ENCODE assay signal across 9 cellular contexts in the genomic region with DNA sequence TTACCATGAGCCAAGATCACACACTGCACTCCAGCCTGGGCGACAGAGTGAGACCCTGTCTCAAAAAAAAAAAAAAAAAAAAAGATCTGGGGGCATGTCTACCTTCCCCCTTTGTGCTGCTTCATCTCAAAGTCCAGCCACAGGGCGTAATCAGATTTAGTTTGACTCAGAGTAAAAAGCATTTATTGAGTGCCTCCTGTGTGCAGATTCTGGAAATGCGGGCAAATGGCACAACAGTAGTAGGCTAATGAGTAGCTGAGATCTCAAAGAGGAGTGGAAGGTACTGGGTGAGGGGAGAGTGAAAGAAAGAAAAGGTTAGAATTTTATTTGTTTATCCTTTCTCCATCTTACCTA. TPM values are rescaled to one million over a fixed set of nuclear protein-coding genes. Genes with fewer than 3 reads are reported as not detected.
DNase-seq lines count a peak whose midpoint lies in the region; ATAC-seq lines count a peak whose summit lies in the region.
"Had no signal": no experiment of that assay in that cellular context is flagged by ENCODE, and none has a peak within 500 bp of the region (broad histone marks: within the 10 kb centered on the region; RNA-seq: fewer than 3 reads in every experiment).

No MANE protein-coding gene starts in this region.

- intact Hi-C loops in activated T-helper 2 cell treated with anti-CD3 and anti-CD28 coated beads, Interferon-gamma antibody, Interleukin-2, Interleukin-4, amounts not matched to agents 10 μg/mL and 5 μg/mL and 100 μg/mL, durations not matched to agents 14 hours and 24 hours and 36 hours (cut with micrococcal nuclease): loop anchor here (1.0 to 10.0 kb wide), 3 partner anchors 31 to 175 kb away; partner anchors contain the start of genes CASC3, CDC6 and THRA

- DNase-seq in activated CD8-positive, alpha-beta memory T cell treated with anti-CD3 and anti-CD28 coated beads, Interleukin-2, amount 50 U/mL, for 4 hours: peak; percentile 17
- DNase-seq in activated CD8-positive, alpha-beta memory T cell treated with anti-CD3 and anti-CD28 coated beads, Interleukin-2, amount 50 U/mL, for 48 hours: no peak
- DNase-seq in activated naive CD8-positive, alpha-beta T cell treated with anti-CD3 and anti-CD28 coated beads, Interleukin-2, amount 50 U/mL, for 24 hours: no peak
- no peak for DNase-seq in immature natural killer cell
- DNase-seq in NCI-H1092 treated with DMSO at 0.1 percent for 48 hours (lab: John Stamatoyannopoulos, UW): no peak
- no peak for DNase-seq in activated T-helper 2 cell treated with anti-CD3 and anti-CD28 coated beads, Interferon-gamma antibody, Interleukin-2, Interleukin-4, amounts not matched to agents 10 μg/mL and 5 μg/mL and 100 μg/mL, durations not matched to agents 14 hours and 24 hours and 36 hours (ENCODE audit: low spot score)
- DNase-seq: occipital lobe had no signal

- H3K36me3 Mint-ChIP-seq in activated naive CD8-positive, alpha-beta T cell treated with anti-CD3 and anti-CD28 coated beads, Interleukin-2, amount 50 U/mL, for 24 hours (ENCODE audit: low read depth): no peaks in the 10 kb centered on the region
- no peaks in the 10 kb centered on the region for H3K36me3 Mint-ChIP-seq in immature natural killer cell
- no peaks in the 10 kb centered on the region for H3K36me3 Mint-ChIP-seq in activated T-helper 2 cell treated with anti-CD3 and anti-CD28 coated beads, Interferon-gamma antibody, Interleukin-2, Interleukin-4, amounts not matched to agents 10 μg/mL and 5 μg/mL and 100 μg/mL, durations not matched to agents 14 hours and 24 hours and 36 hours (ENCODE audit: low read depth)

- ATAC-seq in activated naive CD8-positive, alpha-beta T cell treated with anti-CD3 and anti-CD28 coated beads, Interleukin-2, amount 50 U/mL, for 24 hours: no peak
- no peak for ATAC-seq in HG03521 (IDR thresholded peaks at IDR 0.05; ENCODE audit: unreplicated experiment)

- H3K27ac Mint-ChIP-seq in activated naive CD8-positive, alpha-beta T cell treated with anti-CD3 and anti-CD28 coated beads, Interleukin-2, amount 50 U/mL, for 24 hours: peak overlapping the region; percentile 26
- H3K27ac Mint-ChIP-seq in immature natural killer cell: peak overlapping the region; percentile 65 to 99 (median 94)
- no peak overlapping the region for H3K27ac Mint-ChIP-seq in activated T-helper 2 cell treated with anti-CD3 and anti-CD28 coated beads, Interferon-gamma antibody, Interleukin-2, Interleukin-4, amounts not matched to agents 10 μg/mL and 5 μg/mL and 100 μg/mL, durations not matched to agents 14 hours and 24 hours and 36 hours

- H3K27ac ChIP-seq in temporal lobe (ENCODE audit: low read depth, low read length): peak overlapping the region; percentile 100

- peaks cover 93% of the 10 kb centered on the region for H3K4me1 Mint-ChIP-seq in activated naive CD8-positive, alpha-beta T cell treated with anti-CD3 and anti-CD28 coated beads, Interleukin-2, amount 50 U/mL, for 24 hours
- peaks cover 93 to 94% of the 10 kb centered on the region in 2 donors for H3K4me1 Mint-ChIP-seq in immature natural killer cell
- H3K4me1 Mint-ChIP-seq in activated T-helper 2 cell treated with anti-CD3 and anti-CD28 coated beads, Interferon-gamma antibody, Interleukin-2, Interleukin-4, amounts not matched to agents 10 μg/mL and 5 μg/mL and 100 μg/mL, durations not matched to agents 14 hours and 24 hours and 36 hours (ENCODE audit: low read depth): peaks cover 72% of the 10 kb centered on the region

- H3K4me3 Mint-ChIP-seq in activated naive CD8-positive, alpha-beta T cell treated with anti-CD3 and anti-CD28 coated beads, Interleukin-2, amount 50 U/mL, for 24 hours: no peak overlapping the region
- H3K4me3 Mint-ChIP-seq in immature natural killer cell: peak overlapping the region in 4 of 5 donors; percentile 34 to 47 (median 40)
- no peak overlapping the region for H3K4me3 Mint-ChIP-seq in activated T-helper 2 cell treated with anti-CD3 and anti-CD28 coated beads, Interferon-gamma antibody, Interleukin-2, Interleukin-4, amounts not matched to agents 10 μg/mL and 5 μg/mL and 100 μg/mL, durations not matched to agents 14 hours and 24 hours and 36 hours (ENCODE audit: low read depth)

- no peaks in the 10 kb centered on the region for H3K9me3 Mint-ChIP-seq in activated naive CD8-positive, alpha-beta T cell treated with anti-CD3 and anti-CD28 coated beads, Interleukin-2, amount 50 U/mL, for 24 hours
- H3K9me3 Mint-ChIP-seq in immature natural killer cell: no peaks in the 10 kb centered on the region
- no peaks in the 10 kb centered on the region for H3K9me3 Mint-ChIP-seq in activated T-helper 2 cell treated with anti-CD3 and anti-CD28 coated beads, Interferon-gamma antibody, Interleukin-2, Interleukin-4, amounts not matched to agents 10 μg/mL and 5 μg/mL and 100 μg/mL, durations not matched to agents 14 hours and 24 hours and 36 hours

- H3K27me3 Mint-ChIP-seq in activated naive CD8-positive, alpha-beta T cell treated with anti-CD3 and anti-CD28 coated beads, Interleukin-2, amount 50 U/mL, for 24 hours: peaks cover 2% of the 10 kb centered on the region
- H3K27me3 Mint-ChIP-seq in immature natural killer cell (ENCODE audit: low read depth in 3 of 3): peaks cover 14 to 17% (median 16%) of the 10 kb centered on the region in 3 donors
- H3K27me3 Mint-ChIP-seq in activated T-helper 2 cell treated with anti-CD3 and anti-CD28 coated beads, Interferon-gamma antibody, Interleukin-2, Interleukin-4, amounts not matched to agents 10 μg/mL and 5 μg/mL and 100 μg/mL, durations not matched to agents 14 hours and 24 hours and 36 hours (ENCODE audit: low read depth): peaks cover 2% of the 10 kb centered on the region

RNA-seq across cellular contexts. Expression of gene NR1D1, which starts 9.1 kb away (rescaled TPM):
- polyA plus RNA-seq in immature natural killer cell: 1 to 10 TPM in 1 of 3 donors, under 1 TPM in 1, not detected in 1; 0.49 to 2.8 TPM
- 0.25 TPM for total RNA-seq in temporal lobe
- 6.6 and 6.8 TPM in 2 replicates for total RNA-seq in activated T-helper 2 cell treated with anti-CD3 and anti-CD28 coated beads, Interferon-gamma antibody, Interleukin-2, Interleukin-4, amounts not matched to agents 10 μg/mL and 5 μg/mL and 100 μg/mL, durations not matched to agents 14 hours and 24 hours and 36 hours

RNA-seq across cellular contexts. Expression of gene MSL1, which starts 12.3 kb away (rescaled TPM):
- 10 to 100 TPM in 2 of 3 donors, 1 to 10 TPM in 1; 5.6 to 16.2 (median 11.1) TPM for polyA plus RNA-seq in immature natural killer cell
- 81.9 TPM for total RNA-seq in temporal lobe
- 87.6 and 95.8 TPM in 2 replicates for total RNA-seq in activated T-helper 2 cell treated with anti-CD3 and anti-CD28 coated beads, Interferon-gamma antibody, Interleukin-2, Interleukin-4, amounts not matched to agents 10 μg/mL and 5 μg/mL and 100 μg/mL, durations not matched to agents 14 hours and 24 hours and 36 hours

RNA-seq across cellular contexts. Expression of gene CASC3, which starts 30.9 kb away (rescaled TPM):
- 10 to 100 TPM; 24.5 to 53.5 (median 27.7) TPM for polyA plus RNA-seq in immature natural killer cell
- 31.5 TPM for total RNA-seq in temporal lobe
- total RNA-seq in activated T-helper 2 cell treated with anti-CD3 and anti-CD28 coated beads, Interferon-gamma antibody, Interleukin-2, Interleukin-4, amounts not matched to agents 10 μg/mL and 5 μg/mL and 100 μg/mL, durations not matched to agents 14 hours and 24 hours and 36 hours: 118 and 120 TPM in 2 replicates

RNA-seq across cellular contexts. Expression of gene THRA, which starts 46.7 kb away (rescaled TPM):
- 10 to 100 TPM in 1 of 3 donors, 1 to 10 TPM in 2; 5.0 to 15.0 (median 8.0) TPM for polyA plus RNA-seq in immature natural killer cell
- 109 TPM for total RNA-seq in temporal lobe
- total RNA-seq in activated T-helper 2 cell treated with anti-CD3 and anti-CD28 coated beads, Interferon-gamma antibody, Interleukin-2, Interleukin-4, amounts not matched to agents 10 μg/mL and 5 μg/mL and 100 μg/mL, durations not matched to agents 14 hours and 24 hours and 36 hours: 4.9 and 5.6 TPM in 2 replicates

RNA-seq across cellular contexts. Expression of gene MED24, which starts 55.2 kb away (rescaled TPM):
- polyA plus RNA-seq in immature natural killer cell: 10 to 100 TPM; 34.8 to 75.8 (median 53.2) TPM
- 76.7 TPM for total RNA-seq in temporal lobe
- 110 and 116 TPM in 2 replicates for total RNA-seq in activated T-helper 2 cell treated with anti-CD3 and anti-CD28 coated beads, Interferon-gamma antibody, Interleukin-2, Interleukin-4, amounts not matched to agents 10 μg/mL and 5 μg/mL and 100 μg/mL, durations not matched to agents 14 hours and 24 hours and 36 hours

Comparison
In these comparisons a context has a peak if more than half of its experiments do, and no peak if none do; other contexts are left out.
1. H3K4me3 Mint-ChIP-seq: peak in immature natural killer cell (4 of 5); none in activated naive CD8-positive, alpha-beta T cell treated with anti-CD3 and anti-CD28 coated beads, Interleukin-2, amount 50 U/mL, for 24 hours (single experiment) and activated T-helper 2 cell treated with anti-CD3 and anti-CD28 coated beads, Interferon-gamma antibody, Interleukin-2, Interleukin-4, amounts not matched to agents 10 μg/mL and 5 μg/mL and 100 μg/mL, durations not matched to agents 14 hours and 24 hours and 36 hours (single experiment).